ENCODE assay signal across 10 cellular contexts in genomic region chr17:35766903-35767510, GRCh38. TPM values are rescaled to one million over a fixed set of nuclear protein-coding genes. Genes with fewer than 3 reads are reported as not detected.
DNase-seq lines count a peak whose midpoint lies in the region; ATAC-seq, FAIRE-seq and TF ChIP-seq lines count a peak whose summit lies in the region.
"Had no signal": no experiment of that assay in that cellular context is flagged by ENCODE, and none has a peak within 500 bp of the region (broad histone marks: within the 10 kb centered on the region; RNA-seq: fewer than 3 reads in every experiment).

No MANE protein-coding gene starts in this region.

- H3K36me3 ChIP-seq in SU-DHL-6 (ENCODE audit: low read length) (no peaks in the 10 kb centered on the region), fibroblast of lung (ENCODE audit: control insufficient read depth, insufficient read depth, low read length) (no peaks in the 10 kb centered on the region), small intestine (ENCODE audit: control insufficient read depth in 2 of 2, insufficient read depth in 2 of 2, low read length in 2 of 2) (no peaks in the 10 kb centered on the region)

- no peaks in the 10 kb centered on the region for H4K20me1 ChIP-seq in SU-DHL-6 (ENCODE audit: low read depth, low read length)
- H4K20me1 ChIP-seq in fibroblast of lung (ENCODE audit: control insufficient read depth, extremely low read depth, insufficient read depth, low read length), result no peaks in the 10 kb centered on the region

- H3K27ac ChIP-seq in SU-DHL-6 (ENCODE audit: low read depth, low read length) (no peak overlapping the region), fibroblast of lung (ENCODE audit: insufficient read depth, low read length) (no peak overlapping the region), small intestine (ENCODE audit: low read depth in 1 of 2, low read length in 1 of 2) (no peak overlapping the region)

- no peaks in the 10 kb centered on the region for H3F3A ChIP-seq in SU-DHL-6 (ENCODE audit: insufficient read depth)

- peak; percentile 27 for DNase-seq in CD1c-positive myeloid dendritic cell (ENCODE audit: extremely low spot score)
- DNase-seq in GM20000 (ENCODE audit: low spot score), result peak; percentile 79
- peak in 1 of 2 donors; percentile 67 for DNase-seq in fibroblast of lung (ENCODE audit: low read depth in 2 of 2)
- peak; percentile 74 for DNase-seq in small intestine
- no peak for DNase-seq in 8988T
- no peak for DNase-seq in SHP77 treated with DMSO at 0.1 percent for 48 hours (lab: John Stamatoyannopoulos, UW)

- H3K4me2 ChIP-seq in SU-DHL-6 (ENCODE audit: low read depth, low read length, poor library complexity, severe bottlenecking), result no peak overlapping the region
- H3K4me2 ChIP-seq in fibroblast of lung (ENCODE audit: extremely low read depth, insufficient read depth, low read length), result no peak overlapping the region

- H3K9ac ChIP-seq in SU-DHL-6 (ENCODE audit: low read length) (no peak overlapping the region), fibroblast of lung (ENCODE audit: insufficient read depth, low read length) (no peak overlapping the region)

- TF ChIP-seq CTCF in GM20000 (IDR thresholded peaks at IDR 0.05; ENCODE audit: extremely low read depth, missing control alignments) (peak; percentile 17), SU-DHL-6 (IDR thresholded peaks at IDR 0.05; ENCODE audit: insufficient read depth, low read length, poor library complexity, severe bottlenecking) (peak; percentile 37), fibroblast of lung (conservative IDR thresholded peaks at IDR 0.05 in 1 of 2, IDR thresholded peaks at IDR 0.05 in 1 of 2; ENCODE audit: low read depth in 1 of 2, low read length in 2 of 2) (peak; percentile 59 to 72)

- no peak for ATAC-seq in GM21619 (IDR thresholded peaks at IDR 0.05; ENCODE audit: unreplicated experiment)
- ATAC-seq: stimulated activated naive CD8-positive, alpha-beta T cell treated with anti-CD3 and anti-CD28 coated beads, Interleukin-15, amount 100 ng/mL, for 72 hours had no signal

- H3K4me1 ChIP-seq in fibroblast of lung (ENCODE audit: control insufficient read depth, extremely low read depth, insufficient read depth, low read length) (peaks cover 7% of the 10 kb centered on the region), small intestine (ENCODE audit: control insufficient read depth in 2 of 2, insufficient read depth in 1 of 2, low read depth in 1 of 2, low read length in 1 of 2) (peaks cover 0 to 8% of the 10 kb centered on the region in 2 donors)

- H3K79me2 ChIP-seq in SU-DHL-6 (ENCODE audit: insufficient read depth, low read length) (no peaks in the 10 kb centered on the region), fibroblast of lung (ENCODE audit: control insufficient read depth, insufficient read depth, low read length) (no peaks in the 10 kb centered on the region)

- WGBS in small intestine, 3 donors, result 20 to 42% (median 28%) methylated on average over 7 of the region's 7 CpGs

- H2AFZ ChIP-seq in SU-DHL-6 (ENCODE audit: low read depth, low read length, severe bottlenecking) (no peak overlapping the region), fibroblast of lung (ENCODE audit: low read length) (no peak overlapping the region)

- H3K27me3 ChIP-seq in SU-DHL-6 (ENCODE audit: low read length) (no peaks in the 10 kb centered on the region), fibroblast of lung (ENCODE audit: control insufficient read depth, insufficient read depth, low read length) (peaks cover 15% of the 10 kb centered on the region), small intestine (ENCODE audit: control insufficient read depth in 2 of 2, insufficient read depth in 2 of 2, low read length in 2 of 2) (no peaks in the 10 kb centered on the region)

- H3K9me2 ChIP-seq in SU-DHL-6 (replicated peaks; ENCODE audit: insufficient read depth, low read length), result no peaks in the 10 kb centered on the region

- FAIRE-seq in small intestine (lab: Jason Lieb, UNC), result no peak

- no peaks in the 10 kb centered on the region for H3K9me3 ChIP-seq in SU-DHL-6 (ENCODE audit: insufficient read depth, low read length)
- H3K9me3 ChIP-seq in fibroblast of lung (ENCODE audit: control insufficient read depth, insufficient read depth, low read depth, low read length), result no peaks in the 10 kb centered on the region
- no peaks in the 10 kb centered on the region for H3K9me3 ChIP-seq in small intestine (ENCODE audit: control insufficient read depth, low read depth)

- H3K4me3 ChIP-seq in SU-DHL-6 (ENCODE audit: insufficient read depth, low read length, poor library complexity, severe bottlenecking) (no peak overlapping the region), fibroblast of lung (replicated peaks in 1 of 4; ENCODE audit: control extremely low read depth in 1 of 4, insufficient read depth in 1 of 4, low read depth in 3 of 4, low read length in 4 of 4) (no peak overlapping the region), small intestine (ENCODE audit: low read depth in 1 of 2, low read length in 2 of 2) (no peak overlapping the region)

RNA-seq across cellular contexts. Expression of gene C17orf50, which starts 6.3 kb away (rescaled TPM):
- not detected in 2 replicates for total RNA-seq in fibroblast of lung
- not detected in 2 replicates for polyA plus RNA-seq in fibroblast of lung
- not detected in 2 replicates for polyA plus RNA-seq in fibroblast of lung (2012)
- polyA minus RNA-seq in fibroblast of lung (ENCODE audit: low replicate concordance), result not detected in 2 replicates
- under 1 TPM in 1 of 3 donors, not detected in 2; 0.15 TPM for polyA plus RNA-seq in small intestine
- total RNA-seq: glomerular endothelial cell had no signal

RNA-seq across cellular contexts. Expression of gene GAS2L2, which starts 14.0 kb away (rescaled TPM):
- not detected in 2 replicates for total RNA-seq in fibroblast of lung
- polyA plus RNA-seq in fibroblast of lung (not detected in 2 replicates), small intestine (under 1 TPM in 1 of 3 donors, not detected in 2; 0.03 TPM)
- not detected in 2 replicates for polyA plus RNA-seq in fibroblast of lung (2012)
- polyA minus RNA-seq in fibroblast of lung (ENCODE audit: low replicate concordance), result not detected in 2 replicates
- total RNA-seq: glomerular endothelial cell had no signal

RNA-seq across cellular contexts. Expression of gene MMP28, which starts 28.4 kb away (rescaled TPM):
- total RNA-seq in fibroblast of lung, result 2.8 and 4.6 TPM in 2 replicates
- polyA plus RNA-seq in fibroblast of lung, result 0.49 and 1.1 TPM in 2 replicates
- polyA plus RNA-seq in fibroblast of lung (2012), result 0.46 and 0.58 TPM in 2 replicates
- polyA minus RNA-seq in fibroblast of lung (ENCODE audit: low replicate concordance), result not detected in 2 replicates
- 10 to 100 TPM; 18.6 to 30.5 (median 29.3) TPM for polyA plus RNA-seq in small intestine

RNA-seq across cellular contexts. Expression of gene RASL10B, which starts 35.6 kb away (rescaled TPM):
- total RNA-seq in fibroblast of lung, result 1.5 and 4.1 TPM in 2 replicates
- 0.44 and 0.78 TPM in 2 replicates for polyA plus RNA-seq in fibroblast of lung
- 0.96 and 1.5 TPM in 2 replicates for polyA plus RNA-seq in fibroblast of lung (2012)
- polyA minus RNA-seq in fibroblast of lung (ENCODE audit: low replicate concordance), result 1.4 and 2.6 TPM in 2 replicates
- polyA plus RNA-seq in small intestine, result 1 to 10 TPM in 1 of 3 donors, under 1 TPM in 2; 0.27 to 1.9 (median 0.45) TPM

RNA-seq across cellular contexts. Expression of gene TAF15, which starts 42.3 kb away (rescaled TPM):
- 57.8 and 84.1 TPM in 2 replicates for total RNA-seq in fibroblast of lung
- 22.9 and 30.5 TPM in 2 replicates for polyA plus RNA-seq in fibroblast of lung
- polyA plus RNA-seq in fibroblast of lung (2012), result 144 and 199 TPM in 2 replicates
- polyA minus RNA-seq in fibroblast of lung (ENCODE audit: low replicate concordance), result 37.2 and 39.4 TPM in 2 replicates
- 100 to 1,000 TPM in 2 of 3 donors, 10 to 100 TPM in 1; 70.3 to 138 (median 108) TPM for polyA plus RNA-seq in small intestine

Comparison
In these comparisons a context has a peak if more than half of its experiments do, and no peak if none do; other contexts are left out.
1. DNase-seq: peak in CD1c-positive myeloid dendritic cell (single experiment), GM20000 (single experiment) and small intestine (single experiment); none in 8988T (single experiment) and SHP77 treated with DMSO at 0.1 percent for 48 hours (single experiment).
2. RNA of gene MMP28, which starts 28.4 kb away (polyA plus RNA-seq): 18.6 to 30.5 TPM in small intestine; 0.46 to 1.1 TPM in fibroblast of lung; every median in the first group is over 4 times any median in the second.
3. Peak in every context shown above with its lines, with median percentiles within 50 percentile points of each other: CTCF ChIP-seq.